Comparison of ENCODE assay signal across 8 cellular contexts in genomic region chr3:12719984-12720656, GRCh38. TPM values are rescaled to one million over a fixed set of nuclear protein-coding genes. Genes with fewer than 3 reads are reported as not detected.
DNase-seq lines count a peak whose midpoint lies in the region; ATAC-seq and TF ChIP-seq lines count a peak whose summit lies in the region.

No MANE protein-coding gene starts in this region.

- no peaks in the 10 kb centered on the region for H3K27me3 Mint-ChIP-seq in activated CD4-positive, alpha-beta T cell treated with anti-CD3 and anti-CD28 coated beads for 36 hours

- DNase-seq in AG09309 (ENCODE audit: low read depth) (peak; percentile 49), NCI-H510A (lab: John Stamatoyannopoulos, UW) (peak; percentile 31), choroid plexus epithelial cell (ENCODE audit: low read depth) (peak; percentile 93)
- peak; percentile 80 for DNase-seq in activated CD4-positive, alpha-beta T cell treated with anti-CD3 and anti-CD28 coated beads for 36 hours
- DNase-seq in stimulated activated CD4-positive, alpha-beta T cell treated with anti-CD3 and anti-CD28 coated beads, TNF-alpha, amount 100 ng/mL, for 1 hour (ENCODE audit: low read depth in 3 of 3, low spot score in 1 of 3) = peak; percentile 25 to 41 (median 38)

- H3K27me3 ChIP-seq in liver (ENCODE audit: control insufficient read depth in 4 of 4, insufficient read depth in 4 of 4, low read length in 3 of 4) = no peaks in the 10 kb centered on the region

- H3K9me3 ChIP-seq in liver (ENCODE audit: control insufficient read depth in 4 of 4, low read length in 3 of 4) = no peaks in the 10 kb centered on the region

- no peak overlapping the region for H3K9ac ChIP-seq in liver (ENCODE audit: low read depth in 1 of 2, low read length in 2 of 2)

- CTCF ChIA-PET in activated CD4-positive, alpha-beta T cell treated with anti-CD3 and anti-CD28 coated beads for 36 hours (lab: Charles Lee) = interaction anchor here (0.5 to 3.1 kb wide), 22 partner anchors 9 to 585 kb away, joined by 3 to 13 read pairs (median 3); no protein-coding TSS in a partner anchor

- POLR2A ChIA-PET in activated CD4-positive, alpha-beta T cell treated with anti-CD3 and anti-CD28 coated beads for 36 hours (lab: Charles Lee) = no interaction called here

- no peak overlapping the region for H3K27ac ChIP-seq in liver (ENCODE audit: low read depth in 1 of 2, low read length in 2 of 2)

- H3K4me1 ChIP-seq in liver (ENCODE audit: control insufficient read depth in 4 of 4, insufficient read depth in 4 of 4, low read length in 3 of 4) = peaks cover 1 to 10% (median 4%) of the 10 kb centered on the region in 4 donors

- peak overlapping the region; percentile 36 for H3K4me3 Mint-ChIP-seq in activated CD4-positive, alpha-beta T cell treated with anti-CD3 and anti-CD28 coated beads for 36 hours

- peak; percentile 91 for TF ChIP-seq CTCF in AG09309 (IDR thresholded peaks at IDR 0.05; ENCODE audit: control insufficient read depth, insufficient read depth, low read depth, low read length, missing control alignments)
- peak; percentile 95 for TF ChIP-seq CTCF in choroid plexus epithelial cell (conservative IDR thresholded peaks at IDR 0.05; ENCODE audit: low read depth, low read length)
- peak; percentile 97 for TF ChIP-seq CTCF in liver (IDR thresholded peaks at IDR 0.05; ENCODE audit: low read depth, low read length, missing input control)

- no peaks in the 10 kb centered on the region for H3K36me3 Mint-ChIP-seq in activated CD4-positive, alpha-beta T cell treated with anti-CD3 and anti-CD28 coated beads for 36 hours (ENCODE audit: low read depth)

- WGBS in liver = 15% methylated on average over 15 of the region's 15 CpGs

- no peak overlapping the region for H3K27ac Mint-ChIP-seq in activated CD4-positive, alpha-beta T cell treated with anti-CD3 and anti-CD28 coated beads for 36 hours

- H3K36me3 ChIP-seq in liver (ENCODE audit: control insufficient read depth in 4 of 4, insufficient read depth in 3 of 4, low read depth in 1 of 4, low read length in 3 of 4) = no peaks in the 10 kb centered on the region

- H3K4me3 ChIP-seq in AG09309 (ENCODE audit: control insufficient read depth, low read depth, low read length) (peak overlapping the region; percentile 28), choroid plexus epithelial cell (ENCODE audit: low read depth, low read length) (peak overlapping the region; percentile 43), liver (ENCODE audit: low read depth in 1 of 3, low read length in 3 of 3) (no peak overlapping the region)

- ATAC-seq in GM18868 (IDR thresholded peaks at IDR 0.05; ENCODE audit: unreplicated experiment) (peak; percentile 95), HG03342 (IDR thresholded peaks at IDR 0.05; ENCODE audit: unreplicated experiment) (peak; percentile 91)
- ATAC-seq in activated CD4-positive, alpha-beta T cell treated with anti-CD3 and anti-CD28 coated beads for 36 hours = peak; percentile 74

- peak; percentile 92 to 93 for TF ChIP-seq RAD21 in liver (IDR thresholded peaks at IDR 0.05)

- no peaks in the 10 kb centered on the region for H3K9me3 Mint-ChIP-seq in activated CD4-positive, alpha-beta T cell treated with anti-CD3 and anti-CD28 coated beads for 36 hours (ENCODE audit: low read depth)

- peaks cover 9% of the 10 kb centered on the region for H3K4me1 Mint-ChIP-seq in activated CD4-positive, alpha-beta T cell treated with anti-CD3 and anti-CD28 coated beads for 36 hours

- intact Hi-C loops in activated CD4-positive, alpha-beta T cell treated with anti-CD3 and anti-CD28 coated beads for 36 hours (cut with DNase I, micrococcal nuclease) = loop anchor here (1.0 to 5.0 kb wide), 6 partner anchors 56 to 1963 kb away; partner anchors contain the start of genes TSEN2 (in 2 of the 2), MKRN2 (in 1 of the 2) and RAF1 (in 1 of the 2)

TF ChIP-seq in liver, 16 proteins besides CTCF, POLR2A, EP300 and RAD21:
- TF ChIP-seq HNF4G (IDR thresholded peaks at IDR 0.05) (peak; percentile 61), REST (IDR thresholded peaks at IDR 0.05) (no peak), SP1 (IDR thresholded peaks at IDR 0.05) (peak; percentile 43), RXRA (IDR thresholded peaks at IDR 0.05) (peak; percentile 39 to 65), EGR1 (IDR thresholded peaks at IDR 0.05; ENCODE audit: low read depth in 2 of 2) (no peak), HNF4A (conservative IDR thresholded peaks at IDR 0.05) (peak; percentile 69 to 79), NR2F2 (IDR thresholded peaks at IDR 0.05) (no peak), YY1 (IDR thresholded peaks at IDR 0.05) (no peak)

RNA-seq across cellular contexts. Expression of gene TMEM40, which starts 38.9 kb away (rescaled TPM):
- total RNA-seq in activated CD4-positive, alpha-beta T cell treated with anti-CD3 and anti-CD28 coated beads for 36 hours = not detected
- under 1 TPM in 1 of 2 donors, not detected in 1; 0.79 TPM for total RNA-seq in liver
- polyA plus RNA-seq in liver = under 1 TPM in 1 of 2 donors, not detected in 1; 0.57 TPM

RNA-seq across cellular contexts. Expression of gene RAF1, which starts 56.2 kb away (rescaled TPM):
- total RNA-seq in activated CD4-positive, alpha-beta T cell treated with anti-CD3 and anti-CD28 coated beads for 36 hours = 10 to 100 TPM; 66.8 to 74.7 TPM
- total RNA-seq in liver = 10 to 100 TPM; 74.2 to 92.3 TPM
- 10 to 100 TPM; 44.3 to 52.3 TPM for polyA plus RNA-seq in liver

Comparison
In these comparisons a context has a peak if more than half of its experiments do, and no peak if none do; other contexts are left out.
1. DNase-seq: peak in every context shown above with its lines; median percentile 93 in choroid plexus epithelial cell; 80 in activated CD4-positive, alpha-beta T cell treated with anti-CD3 and anti-CD28 coated beads for 36 hours; 49 in AG09309; 38 in stimulated activated CD4-positive, alpha-beta T cell treated with anti-CD3 and anti-CD28 coated beads, TNF-alpha, amount 100 ng/mL, for 1 hour; 31 in NCI-H510A.
2. H3K4me3 ChIP-seq: peak in AG09309 (single experiment) and choroid plexus epithelial cell (single experiment); none in liver (0 of 3).
3. Peak in every context shown above with its lines, with median percentiles within 50 percentile points of each other: CTCF ChIP-seq and ATAC-seq.